In genomic region chr11:17014321-17014773, GRCh38 we compare ENCODE assay signal across 8 cellular contexts. TPM values are rescaled to one million over a fixed set of nuclear protein-coding genes. Genes with fewer than 3 reads are reported as not detected.
DNase-seq lines count a peak whose midpoint lies in the region; ATAC-seq and TF ChIP-seq lines count a peak whose summit lies in the region.

Gene PLEKHA7, minus strand, starts transcription at chr11:17014414. Its CDS starts 13 bp downstream, at chr11:17014401.

- TF ChIP-seq CTCF in natural killer cell (IDR thresholded peaks at IDR 0.05) = no peak

- DNase-seq in activated effector memory CD4-positive, alpha-beta T cell treated with Interleukin-2 at 50 U/mL for 16 hours = peak; percentile 5
- DNase-seq in activated effector memory CD4-positive, alpha-beta T cell treated with anti-CD3 and anti-CD28 coated beads, Interleukin-2, amount 50 U/mL, for 16 hours = no peak
- DNase-seq in T-helper 9 cell = peak; percentile 16
- DNase-seq in natural killer cell = no peak
- DNase-seq in hepatic stellate cell (ENCODE audit: low spot score) = no peak
- DNase-seq in NOMO-1 treated with DMSO at 0.1 percent for 48 hours (lab: John Stamatoyannopoulos, UW; ENCODE audit: unreplicated experiment) = no peak

- H3K36me3 Mint-ChIP-seq in natural killer cell = no peaks in the 10 kb centered on the region

- no peaks in the 10 kb centered on the region for H3K9me3 Mint-ChIP-seq in natural killer cell

- peak within 1 kb of the TSS in 1 of 2 donors; percentile 75 for H3K27ac Mint-ChIP-seq in natural killer cell

- intact Hi-C loops in natural killer cell (cut with micrococcal nuclease) = no loop called here

- peaks cover 17 to 23% of the 10 kb centered on the region in 2 donors for H3K27me3 Mint-ChIP-seq in natural killer cell (ENCODE audit: low read depth in 2 of 2)

- H3K4me1 Mint-ChIP-seq in natural killer cell = peaks cover 6 to 7% of the 10 kb centered on the region in 2 donors

- ATAC-seq in esophagus mucosa (no peak), natural killer cell (peak; percentile 26 to 36 (median 36)), GM18873 (IDR thresholded peaks at IDR 0.05; ENCODE audit: low FRiP score, unreplicated experiment) (no peak)

- peak within 1 kb of the TSS; percentile 95 for H3K4me3 Mint-ChIP-seq in natural killer cell

RNA-seq across cellular contexts. Expression of gene PLEKHA7, which starts in this region (rescaled TPM):
- total RNA-seq in esophagus mucosa = 48.2 TPM
- 1 to 10 TPM in 2 of 3 donors, under 1 TPM in 1; 1.00 to 2.5 (median 1.3) TPM for total RNA-seq in natural killer cell

Comparison
In these comparisons a context has a peak if more than half of its experiments do, and no peak if none do; other contexts are left out.
1. RNA of gene PLEKHA7 (total RNA-seq): 48.2 TPM in esophagus mucosa (single experiment); 1.00 to 2.5 TPM in natural killer cell; every median in the first group is over 10 times any median in the second.
2. DNase-seq: peak in activated effector memory CD4-positive, alpha-beta T cell treated with Interleukin-2 at 50 U/mL for 16 hours (single experiment) and T-helper 9 cell (single experiment); none in activated effector memory CD4-positive, alpha-beta T cell treated with anti-CD3 and anti-CD28 coated beads, Interleukin-2, amount 50 U/mL, for 16 hours (single experiment), natural killer cell (single experiment), hepatic stellate cell (single experiment) and NOMO-1 treated with DMSO at 0.1 percent for 48 hours (single experiment).
3. ATAC-seq: peak in natural killer cell (3 of 3); none in esophagus mucosa (single experiment) and GM18873 (single experiment).